1 cellular context compared by ENCODE assay signal in genomic region chr2:189783927-189784867, GRCh38.
TF ChIP-seq lines count a peak whose summit lies in the region.

Gene ORMDL1, minus strand, starts transcription at chr2:189784339. Its CDS starts 1,744 bp downstream, at chr2:189782595.
Gene PMS1, plus strand, starts transcription at chr2:189784450. Its CDS starts 7,360 bp downstream, at chr2:189791810.

TF ChIP-seq in GM12878, 131 proteins besides CTCF, POLR2A, EP300 and RAD21 (continued from another document):
- no peak for TF ChIP-seq BCL11A (IDR thresholded peaks at IDR 0.05; ENCODE audit: low read depth, low read length)
- no peak for TF ChIP-seq SKIL (IDR thresholded peaks at IDR 0.05; ENCODE audit: low read depth, poor library complexity, severe bottlenecking)
- TF ChIP-seq LARP7 (IDR thresholded peaks at IDR 0.05) = peak; percentile 72
- TF ChIP-seq CHD2 (IDR thresholded peaks at IDR 0.05; ENCODE audit: borderline replicate concordance, low read depth, low read length) = peak; percentile 89
